1 cellular context compared by ENCODE assay signal in the genomic region with DNA sequence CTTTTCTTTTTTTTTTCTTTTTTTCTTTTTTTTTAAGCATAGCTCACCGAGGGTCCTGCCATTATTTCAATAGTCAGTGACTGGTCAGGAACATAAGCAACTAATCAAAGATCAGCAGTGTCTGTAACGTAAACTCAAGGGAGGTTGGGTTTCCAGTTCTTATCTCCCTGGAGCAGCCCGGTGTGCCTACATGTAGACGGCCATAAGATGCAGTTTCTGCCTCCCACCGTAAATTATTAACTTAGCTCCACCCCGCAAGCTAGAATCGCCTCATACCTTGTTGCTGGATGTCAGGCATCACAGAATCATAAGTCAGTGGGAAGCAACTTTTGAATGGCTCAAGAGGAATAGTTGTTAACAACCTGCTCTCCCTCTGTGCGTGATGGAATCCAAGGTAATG.
TF ChIP-seq lines count a peak whose summit lies in the region.

A gene with protein sequence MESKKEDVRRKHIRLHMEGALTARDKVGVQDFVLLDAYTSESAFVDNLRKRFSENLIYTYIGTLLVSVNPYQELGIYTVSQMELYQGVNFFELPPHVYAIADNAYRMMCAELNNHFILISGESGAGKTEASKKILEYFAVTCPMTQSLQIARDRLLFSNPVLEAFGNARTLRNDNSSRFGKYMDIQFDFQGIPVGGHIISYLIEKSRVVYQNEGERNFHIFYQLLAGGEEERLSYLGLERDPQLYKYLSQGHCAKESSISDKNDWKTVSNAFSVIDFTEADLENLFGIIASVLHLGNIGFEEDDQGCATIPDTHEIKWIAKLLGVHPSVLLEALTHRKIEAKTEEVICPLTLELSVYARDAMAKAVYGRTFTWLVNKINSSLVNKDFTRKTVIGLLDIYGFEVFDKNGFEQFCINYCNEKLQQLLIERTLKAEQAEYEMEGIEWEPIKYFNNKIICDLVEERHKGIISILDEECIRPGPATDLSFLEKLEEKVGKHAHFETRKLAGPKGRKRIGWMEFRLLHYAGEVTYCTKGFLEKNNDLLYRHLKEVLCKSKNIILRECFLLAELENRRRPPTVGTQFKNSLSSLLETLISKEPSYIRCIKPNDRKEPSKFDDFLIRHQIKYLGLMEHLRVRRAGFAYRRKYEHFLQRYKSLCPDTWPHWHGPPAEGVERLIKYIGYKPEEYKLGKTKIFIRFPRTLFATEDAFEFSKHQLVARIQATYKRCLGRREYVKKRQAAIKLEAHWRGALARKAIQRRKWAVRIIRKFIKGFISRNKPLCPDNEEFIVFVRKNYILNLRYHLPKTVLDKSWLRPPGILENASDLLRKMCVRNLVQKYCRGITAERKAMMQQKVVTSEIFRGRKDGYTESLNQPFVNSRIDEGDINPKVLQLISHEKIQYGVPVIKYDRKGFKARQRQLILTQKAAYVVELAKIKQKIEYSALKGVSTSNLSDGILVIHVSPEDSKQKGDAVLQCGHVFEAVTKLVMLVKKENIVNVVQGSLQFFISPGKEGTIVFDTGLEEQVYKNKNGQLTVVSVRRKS (plus strand): TSS at position 322 of the 400 bp plus-strand sequence. CDS start 61 bp downstream, at position 383.

TF ChIP-seq in K562, 482 proteins besides CTCF, POLR2A, EP300 and RAD21 (continued from another document):
- no peak for TF ChIP-seq ZBTB7A (IDR thresholded peaks at IDR 0.05; ENCODE audit: borderline replicate concordance, control insufficient read depth, low read depth, low read length)
- TF ChIP-seq KLF6 (CRISPR knock-in tag; IDR thresholded peaks at IDR 0.05; ENCODE audit: borderline replicate concordance) = no peak
- TF ChIP-seq, protein P1, sequence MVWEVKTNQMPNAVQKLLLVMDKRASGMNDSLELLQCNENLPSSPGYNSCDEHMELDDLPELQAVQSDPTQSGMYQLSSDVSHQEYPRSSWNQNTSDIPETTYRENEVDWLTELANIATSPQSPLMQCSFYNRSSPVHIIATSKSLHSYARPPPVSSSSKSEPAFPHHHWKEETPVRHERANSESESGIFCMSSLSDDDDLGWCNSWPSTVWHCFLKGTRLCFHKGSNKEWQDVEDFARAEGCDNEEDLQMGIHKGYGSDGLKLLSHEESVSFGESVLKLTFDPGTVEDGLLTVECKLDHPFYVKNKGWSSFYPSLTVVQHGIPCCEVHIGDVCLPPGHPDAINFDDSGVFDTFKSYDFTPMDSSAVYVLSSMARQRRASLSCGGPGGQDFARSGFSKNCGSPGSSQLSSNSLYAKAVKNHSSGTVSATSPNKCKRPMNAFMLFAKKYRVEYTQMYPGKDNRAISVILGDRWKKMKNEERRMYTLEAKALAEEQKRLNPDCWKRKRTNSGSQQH (CRISPR knock-in tag; IDR thresholded peaks at IDR 0.05) = no peak
- peak; percentile 24; the same call in 1 of the 2 replicates for TF ChIP-seq CBFA2T2 (conservative IDR thresholded peaks at IDR 0.05)
- no peak for TF ChIP-seq KDM4B (IDR thresholded peaks at IDR 0.05; ENCODE audit: borderline replicate concordance in 2 of 2, low read depth in 1 of 2)
- TF ChIP-seq, protein P2, sequence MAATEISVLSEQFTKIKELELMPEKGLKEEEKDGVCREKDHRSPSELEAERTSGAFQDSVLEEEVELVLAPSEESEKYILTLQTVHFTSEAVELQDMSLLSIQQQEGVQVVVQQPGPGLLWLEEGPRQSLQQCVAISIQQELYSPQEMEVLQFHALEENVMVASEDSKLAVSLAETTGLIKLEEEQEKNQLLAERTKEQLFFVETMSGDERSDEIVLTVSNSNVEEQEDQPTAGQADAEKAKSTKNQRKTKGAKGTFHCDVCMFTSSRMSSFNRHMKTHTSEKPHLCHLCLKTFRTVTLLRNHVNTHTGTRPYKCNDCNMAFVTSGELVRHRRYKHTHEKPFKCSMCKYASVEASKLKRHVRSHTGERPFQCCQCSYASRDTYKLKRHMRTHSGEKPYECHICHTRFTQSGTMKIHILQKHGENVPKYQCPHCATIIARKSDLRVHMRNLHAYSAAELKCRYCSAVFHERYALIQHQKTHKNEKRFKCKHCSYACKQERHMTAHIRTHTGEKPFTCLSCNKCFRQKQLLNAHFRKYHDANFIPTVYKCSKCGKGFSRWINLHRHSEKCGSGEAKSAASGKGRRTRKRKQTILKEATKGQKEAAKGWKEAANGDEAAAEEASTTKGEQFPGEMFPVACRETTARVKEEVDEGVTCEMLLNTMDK (IDR thresholded peaks at IDR 0.05; ENCODE audit: borderline replicate concordance, insufficient read depth, low read depth, low read length, poor library complexity, severe bottlenecking) = no peak
- peak; percentile 55; the same call in 1 of the 2 replicates for TF ChIP-seq TAL1 (IDR thresholded peaks at IDR 0.05)
- TF ChIP-seq HMGN3 (IDR thresholded peaks at IDR 0.05; ENCODE audit: borderline replicate concordance, extremely low read depth, insufficient read length, low read depth, low read length) = no peak
- TF ChIP-seq HDAC6 (IDR thresholded peaks at IDR 0.05; ENCODE audit: low read depth, low read length) = no peak
- TF ChIP-seq CEBPG (CRISPR knock-in tag; IDR thresholded peaks at IDR 0.05) = no peak
- no peak for TF ChIP-seq CEBPG (tag; conservative IDR thresholded peaks at IDR 0.05 in 1 of 2, IDR thresholded peaks at IDR 0.05 in 1 of 2)
- TF ChIP-seq TOE1 (IDR thresholded peaks at IDR 0.05; ENCODE audit: borderline replicate concordance) = no peak
- no peak for TF ChIP-seq TOE1 (CRISPR knock-in tag; IDR thresholded peaks at IDR 0.05; ENCODE audit: borderline replicate concordance, low read depth)
- TF ChIP-seq CHD1 (IDR thresholded peaks at IDR 0.05; ENCODE audit: low read length) = no peak
- 0 out of 2 replicates have a peak, but pooled peaks have one; percentile 27 for TF ChIP-seq PML (IDR thresholded peaks at IDR 0.05; ENCODE audit: low read length)
- TF ChIP-seq ZNF699 (CRISPR knock-in tag; IDR thresholded peaks at IDR 0.05; ENCODE audit: insufficient replicate concordance) = no peak
- TF ChIP-seq, protein P3, sequence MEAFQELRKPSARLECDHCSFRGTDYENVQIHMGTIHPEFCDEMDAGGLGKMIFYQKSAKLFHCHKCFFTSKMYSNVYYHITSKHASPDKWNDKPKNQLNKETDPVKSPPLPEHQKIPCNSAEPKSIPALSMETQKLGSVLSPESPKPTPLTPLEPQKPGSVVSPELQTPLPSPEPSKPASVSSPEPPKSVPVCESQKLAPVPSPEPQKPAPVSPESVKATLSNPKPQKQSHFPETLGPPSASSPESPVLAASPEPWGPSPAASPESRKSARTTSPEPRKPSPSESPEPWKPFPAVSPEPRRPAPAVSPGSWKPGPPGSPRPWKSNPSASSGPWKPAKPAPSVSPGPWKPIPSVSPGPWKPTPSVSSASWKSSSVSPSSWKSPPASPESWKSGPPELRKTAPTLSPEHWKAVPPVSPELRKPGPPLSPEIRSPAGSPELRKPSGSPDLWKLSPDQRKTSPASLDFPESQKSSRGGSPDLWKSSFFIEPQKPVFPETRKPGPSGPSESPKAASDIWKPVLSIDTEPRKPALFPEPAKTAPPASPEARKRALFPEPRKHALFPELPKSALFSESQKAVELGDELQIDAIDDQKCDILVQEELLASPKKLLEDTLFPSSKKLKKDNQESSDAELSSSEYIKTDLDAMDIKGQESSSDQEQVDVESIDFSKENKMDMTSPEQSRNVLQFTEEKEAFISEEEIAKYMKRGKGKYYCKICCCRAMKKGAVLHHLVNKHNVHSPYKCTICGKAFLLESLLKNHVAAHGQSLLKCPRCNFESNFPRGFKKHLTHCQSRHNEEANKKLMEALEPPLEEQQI (IDR thresholded peaks at IDR 0.05) = no peak
- no peak for TF ChIP-seq PHTF2 (CRISPR knock-in tag; IDR thresholded peaks at IDR 0.05)
- TF ChIP-seq, protein P4, sequence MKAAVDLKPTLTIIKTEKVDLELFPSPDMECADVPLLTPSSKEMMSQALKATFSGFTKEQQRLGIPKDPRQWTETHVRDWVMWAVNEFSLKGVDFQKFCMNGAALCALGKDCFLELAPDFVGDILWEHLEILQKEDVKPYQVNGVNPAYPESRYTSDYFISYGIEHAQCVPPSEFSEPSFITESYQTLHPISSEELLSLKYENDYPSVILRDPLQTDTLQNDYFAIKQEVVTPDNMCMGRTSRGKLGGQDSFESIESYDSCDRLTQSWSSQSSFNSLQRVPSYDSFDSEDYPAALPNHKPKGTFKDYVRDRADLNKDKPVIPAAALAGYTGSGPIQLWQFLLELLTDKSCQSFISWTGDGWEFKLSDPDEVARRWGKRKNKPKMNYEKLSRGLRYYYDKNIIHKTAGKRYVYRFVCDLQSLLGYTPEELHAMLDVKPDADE (conservative IDR thresholded peaks at IDR 0.05; ENCODE audit: control insufficient read depth, low read depth, low read length) = no peak
TF ChIP-seq in K562: peak in this region for 15.
